8 cellular contexts compared by ENCODE assay signal in the genomic region with DNA sequence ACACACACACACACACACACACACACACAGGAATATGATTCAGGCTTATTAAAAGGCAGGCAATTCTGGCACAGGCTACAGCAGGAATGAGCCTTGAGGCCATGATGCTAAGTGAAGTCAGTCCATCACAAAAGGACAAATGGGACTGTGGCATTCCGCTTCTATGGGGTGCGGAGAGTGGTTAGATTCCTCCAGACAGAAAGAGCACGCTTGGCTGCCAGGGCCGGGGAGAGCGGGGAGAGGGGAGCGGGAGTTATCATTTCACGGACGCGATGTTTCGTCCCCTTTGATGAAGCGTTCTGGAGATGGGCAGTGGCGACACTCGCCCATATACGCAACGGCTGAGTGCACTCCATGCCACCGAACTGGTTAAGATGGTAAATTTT. TPM values are rescaled to one million over a fixed set of nuclear protein-coding genes. Genes with fewer than 3 reads are reported as not detected.
DNase-seq lines count a peak whose midpoint lies in the region; ATAC-seq and TF ChIP-seq lines count a peak whose summit lies in the region.

No MANE protein-coding gene starts in this region.

- H3K27ac ChIP-seq in esophagus squamous epithelium (peak overlapping the region; percentile 61 to 89 (median 85)), muscle layer of colon (ENCODE audit: low read depth, low read length) (peak overlapping the region; percentile 87)

- no peak overlapping the region for H3K27ac Mint-ChIP-seq in T-helper 2 cell treated with Interferon-gamma antibody and Interleukin-4, amounts not matched to agents 5 μg/mL and 100 μg/mL, for 36 hours
- H3K27ac Mint-ChIP-seq in T-cell = no peak overlapping the region

- H3K9me3 Mint-ChIP-seq in T-helper 2 cell treated with Interferon-gamma antibody and Interleukin-4, amounts not matched to agents 5 μg/mL and 100 μg/mL, for 36 hours = no peaks in the 10 kb centered on the region
- H3K9me3 Mint-ChIP-seq in T-cell = no peaks in the 10 kb centered on the region

- peak overlapping the region; percentile 93 for H3K9ac ChIP-seq in muscle layer of colon (ENCODE audit: low read length)

- no peak for DNase-seq in T-helper 2 cell treated with Interferon-gamma antibody and Interleukin-4, amounts not matched to agents 5 μg/mL and 100 μg/mL, for 36 hours (ENCODE audit: low spot score)
- DNase-seq in T-helper 2 cell (no peak), T-cell (no peak), esophagus squamous epithelium (lab: John Stamatoyannopoulos, UW) (no peak), SKM-1 (lab: John Stamatoyannopoulos, UW; ENCODE audit: unreplicated experiment) (no peak), NCI-H2196 treated with DMSO at 0.1 percent for 48 hours (lab: John Stamatoyannopoulos, UW; ENCODE audit: unreplicated experiment) (no peak)

- H3K4me1 Mint-ChIP-seq in T-helper 2 cell treated with Interferon-gamma antibody and Interleukin-4, amounts not matched to agents 5 μg/mL and 100 μg/mL, for 36 hours (ENCODE audit: low read depth) = peaks cover 9% of the 10 kb centered on the region
- peaks cover 11 to 15% (median 12%) of the 10 kb centered on the region in 3 donors for H3K4me1 Mint-ChIP-seq in T-cell

- H3K4me3 ChIP-seq in esophagus squamous epithelium (peak overlapping the region; percentile 35 to 72 (median 56)), muscle layer of colon (ENCODE audit: low read depth in 1 of 2, low read length in 2 of 2) (peak overlapping the region; percentile 69 to 74)

- CTCF ChIA-PET in T-cell (lab: Charles Lee) = interaction anchor here (0.6 to 1.1 kb wide), 7 partner anchors 83 to 1195 kb away, joined by 3 to 13 read pairs (median 3); no protein-coding TSS in a partner anchor

- ATAC-seq in HG02870 (IDR thresholded peaks at IDR 0.05; ENCODE audit: unreplicated experiment) (peak; percentile 29), T-cell (replicated peaks in 1 of 4) (peak in 3 of 4 experiments; percentile 17 to 37 (median 22))

- H3K27me3 Mint-ChIP-seq in T-helper 2 cell treated with Interferon-gamma antibody and Interleukin-4, amounts not matched to agents 5 μg/mL and 100 μg/mL, for 36 hours (ENCODE audit: low read depth) = peaks cover 21% of the 10 kb centered on the region
- H3K27me3 Mint-ChIP-seq in T-cell = peaks cover 10 to 27% of the 10 kb centered on the region in 2 donors

- H3K4me3 Mint-ChIP-seq in T-helper 2 cell treated with Interferon-gamma antibody and Interleukin-4, amounts not matched to agents 5 μg/mL and 100 μg/mL, for 36 hours = peak overlapping the region; percentile 62
- H3K4me3 Mint-ChIP-seq in T-cell = peak overlapping the region; percentile 55 to 83 (median 70)

- TF ChIP-seq POLR2A in esophagus squamous epithelium (IDR thresholded peaks at IDR 0.05) = no peak

- H3K4me1 ChIP-seq in esophagus squamous epithelium (peaks cover 0 to 21% (median 2%) of the 10 kb centered on the region in 3 donors), muscle layer of colon (ENCODE audit: insufficient read depth, low read length) (peaks cover 8% of the 10 kb centered on the region)

- no peaks in the 10 kb centered on the region for H3K36me3 Mint-ChIP-seq in T-helper 2 cell treated with Interferon-gamma antibody and Interleukin-4, amounts not matched to agents 5 μg/mL and 100 μg/mL, for 36 hours (ENCODE audit: low read depth)
- H3K36me3 Mint-ChIP-seq in T-cell = no peaks in the 10 kb centered on the region

- no peaks in the 10 kb centered on the region for H3K36me3 ChIP-seq in esophagus squamous epithelium
- H3K36me3 ChIP-seq in muscle layer of colon (ENCODE audit: insufficient read depth, low read length) = no peaks in the 10 kb centered on the region

- peaks cover 0 to 9% (median 0%) of the 10 kb centered on the region in 4 donors for H3K27me3 ChIP-seq in esophagus squamous epithelium
- H3K27me3 ChIP-seq in muscle layer of colon (ENCODE audit: control insufficient read depth in 1 of 2, insufficient read depth in 2 of 2, low read length in 2 of 2) = no peaks in the 10 kb centered on the region

- WGBS in esophagus squamous epithelium, 2 donors = 1 to 10% methylated on average over 14 to 15 of the region's 16 CpGs

- no peak for TF ChIP-seq CTCF in esophagus squamous epithelium (IDR thresholded peaks at IDR 0.05)

- POLR2A ChIA-PET in T-cell (lab: Charles Lee) = no interaction called here

- intact Hi-C loops in esophagus squamous epithelium (cut with DNase I) = no loop called here

- no peaks in the 10 kb centered on the region for H3K9me3 ChIP-seq in esophagus squamous epithelium
- H3K9me3 ChIP-seq in muscle layer of colon (ENCODE audit: low read length) = no peaks in the 10 kb centered on the region

RNA-seq across cellular contexts. Expression of a gene that starts 58.5 kb away (rescaled TPM):
- total RNA-seq in T-cell (10 to 100 TPM in 1 of 5 donors, 1 to 10 TPM in 4; 3.6 to 12.3 (median 4.2) TPM), esophagus squamous epithelium (10 to 100 TPM in 1 of 4 donors, 1 to 10 TPM in 3; 1.4 to 11.7 (median 4.2) TPM)
